ENCODE assay signal across 19 cellular contexts in the genomic region with DNA sequence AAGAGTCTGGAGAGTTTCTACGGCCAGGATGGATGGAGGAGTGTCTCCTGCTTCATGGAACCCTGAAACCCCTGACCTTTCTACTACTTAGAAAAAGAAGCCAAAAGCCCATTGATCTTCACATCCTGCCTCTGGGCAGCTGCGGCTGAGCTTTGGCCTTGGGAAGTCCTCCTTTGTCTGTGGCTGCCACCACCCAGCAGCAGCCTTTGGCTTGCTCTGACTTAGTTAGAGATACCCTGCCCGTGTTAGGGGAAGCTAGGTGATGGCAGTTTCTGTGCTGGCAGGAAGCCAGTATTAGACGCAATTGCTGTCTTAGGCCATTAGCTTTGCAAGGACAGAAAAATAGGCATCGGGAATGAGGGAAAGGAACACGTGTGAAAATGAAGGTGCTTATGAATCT. TPM values are rescaled to one million over a fixed set of nuclear protein-coding genes. Genes with fewer than 3 reads are reported as not detected.
A peak's percentile ranks its signal among the peaks of the same experiment; 100 is the strongest.
DNase-seq lines count a peak whose midpoint lies in the region; FAIRE-seq and TF ChIP-seq lines count a peak whose summit lies in the region.
"Had no signal": no experiment of that assay in that cellular context is flagged by ENCODE, and none has a peak within 500 bp of the region (broad histone marks: within the 10 kb centered on the region; RNA-seq: fewer than 3 reads in every experiment).

No MANE protein-coding gene starts in this region.

- no peak overlapping the region for H2AFZ ChIP-seq in endothelial cell of umbilical vein (ENCODE audit: low read depth, low read length)

- dilution Hi-C loops in endothelial cell of umbilical vein (cut with MboI; ENCODE audit: extremely low pct_ligation_motif_present, low sequenced_read_pairs) = no loop called here

- TF ChIP-seq POLR2A in endothelial cell of umbilical vein (IDR thresholded peaks at IDR 0.05; ENCODE audit: low read depth, low read length) = no peak

- H3K27ac ChIP-seq in endothelial cell of umbilical vein (ENCODE audit: insufficient read depth, low read depth, low read length) (no peak overlapping the region), colonic mucosa (no peak overlapping the region)
- H3K27ac ChIP-seq: heart right ventricle, psoas muscle, testis had no signal

- DNase-seq in NCI-H345 (lab: John Stamatoyannopoulos, UW) (peak; percentile 38), NCI-H345 treated with DMSO at 0.1 percent for 48 hours (lab: John Stamatoyannopoulos, UW; ENCODE audit: unreplicated experiment) (no peak), NCI-H69 (lab: John Stamatoyannopoulos, UW) (peak; percentile 28), endothelial cell of umbilical vein (ENCODE audit: low read depth, low spot score) (peak; percentile 8), retina (peak; percentile 13), RKO (ENCODE audit: low spot score) (no peak), NCI-H2029 (lab: John Stamatoyannopoulos, UW) (no peak), colonic mucosa (no peak)
- DNase-seq: activated CD4-positive, alpha-beta T cell treated with anti-CD3 and anti-CD28 coated beads for 1 hour; activated gamma-delta T cell treated with Interleukin-2 at 50 U/mL for 16 hours; endodermal cell; heart right ventricle; KBM-7; NCI-H226; nephron progenitor cell; psoas muscle; testis had no signal

- CTCF ChIA-PET in endothelial cell of umbilical vein (lab: Charles Lee) = interaction anchor here (0.9 to 2.6 kb wide), 3 partner anchors 47 to 772 kb away, joined by 3 to 15 read pairs (median 3); no protein-coding TSS in a partner anchor

- BruUV-seq in endothelial cell of umbilical vein (replicated peaks; lab: Mats Ljungman, UMichigan) = no TSS peak

- no peaks in the 10 kb centered on the region for H3K9me1 ChIP-seq in endothelial cell of umbilical vein (replicated peaks; ENCODE audit: control insufficient read depth, extremely low read depth, insufficient read depth, low read length)

- intact Hi-C loops in endothelial cell of umbilical vein (cut with micrococcal nuclease) (no loop called here), colonic mucosa (cut with DNase I) (no loop called here)

- POLR2A ChIA-PET in endothelial cell of umbilical vein (lab: Charles Lee) = no interaction called here

- H3K9ac ChIP-seq in endothelial cell of umbilical vein (replicated peaks; ENCODE audit: extremely low read depth, insufficient read depth, low read length) (no peak overlapping the region), colonic mucosa (ENCODE audit: low read depth in 2 of 2, low read length in 2 of 2) (no peak overlapping the region)

- H3K27me3 ChIP-seq in endothelial cell of umbilical vein (ENCODE audit: control insufficient read depth in 2 of 2, insufficient read depth in 2 of 2, low read length in 2 of 2) (no peaks in the 10 kb centered on the region), colonic mucosa (no peaks in the 10 kb centered on the region)
- H3K27me3 ChIP-seq: heart right ventricle, testis had no signal

- H3K4me3 ChIP-seq in endothelial cell of umbilical vein (replicated peaks in 1 of 3; ENCODE audit: insufficient read depth in 1 of 3, low read depth in 1 of 3, low read length in 3 of 3) (no peak overlapping the region), colonic mucosa (no peak overlapping the region)
- H3K4me3 ChIP-seq: heart right ventricle, psoas muscle, testis had no signal

- H3K9me3 ChIP-seq in endothelial cell of umbilical vein (replicated peaks; ENCODE audit: control insufficient read depth, insufficient read depth, low read length) (no peaks in the 10 kb centered on the region), colonic mucosa (no peaks in the 10 kb centered on the region)
- H3K9me3 ChIP-seq: heart right ventricle, psoas muscle, testis had no signal

- no peak for FAIRE-seq in endothelial cell of umbilical vein (lab: Jason Lieb, UNC)
- FAIRE-seq: GM12892, islet of Langerhans had no signal

- no peaks in the 10 kb centered on the region for H3K36me3 ChIP-seq in endothelial cell of umbilical vein (ENCODE audit: control insufficient read depth in 2 of 2, extremely low read depth in 1 of 2, insufficient read depth in 2 of 2, low read length in 2 of 2)
- no peaks in the 10 kb centered on the region for H3K36me3 ChIP-seq in colonic mucosa

- H3K4me2 ChIP-seq in endothelial cell of umbilical vein (ENCODE audit: insufficient read depth, low read length) = no peak overlapping the region

- no peaks in the 10 kb centered on the region for H4K20me1 ChIP-seq in endothelial cell of umbilical vein (replicated peaks; ENCODE audit: control insufficient read depth, extremely low read depth, insufficient read depth, low read length)

- H3K79me2 ChIP-seq in endothelial cell of umbilical vein (ENCODE audit: control insufficient read depth, insufficient read depth, low read length) = no peaks in the 10 kb centered on the region

- TF ChIP-seq CTCF in endothelial cell of umbilical vein (IDR thresholded peaks at IDR 0.05; ENCODE audit: extremely low read depth in 1 of 2, insufficient read depth in 1 of 2, low read depth in 1 of 2, low read length in 2 of 2) (no peak), colonic mucosa (IDR thresholded peaks at IDR 0.05) (no peak)

- peaks cover 8% of the 10 kb centered on the region for H3K4me1 ChIP-seq in endothelial cell of umbilical vein (ENCODE audit: control insufficient read depth, extremely low read depth, insufficient read depth, low read length)
- peaks cover 4% of the 10 kb centered on the region for H3K4me1 ChIP-seq in colonic mucosa

TF ChIP-seq in endothelial cell of umbilical vein, 7 proteins besides CTCF, POLR2A, EP300 and RAD21:
- TF ChIP-seq, protein P1, sequence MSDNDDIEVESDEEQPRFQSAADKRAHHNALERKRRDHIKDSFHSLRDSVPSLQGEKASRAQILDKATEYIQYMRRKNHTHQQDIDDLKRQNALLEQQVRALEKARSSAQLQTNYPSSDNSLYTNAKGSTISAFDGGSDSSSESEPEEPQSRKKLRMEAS (IDR thresholded peaks at IDR 0.05; ENCODE audit: insufficient read depth, insufficient read length) = no peak
- TF ChIP-seq EZH2 (IDR thresholded peaks at IDR 0.05; ENCODE audit: borderline replicate concordance, low read depth, low read length, severe bottlenecking) (no peak), FOS (IDR thresholded peaks at IDR 0.05; ENCODE audit: borderline replicate concordance, insufficient read depth, low read length) (no peak), GATA2 (IDR thresholded peaks at IDR 0.05; ENCODE audit: insufficient read depth, insufficient read length, low read depth, low read length) (no peak), JUN (IDR thresholded peaks at IDR 0.05; ENCODE audit: borderline replicate concordance, insufficient read depth, insufficient read length, low read depth) (no peak), MYC (IDR thresholded peaks at IDR 0.05; ENCODE audit: low read depth, low read length) (no peak), POLR2AphosphoS5 (IDR thresholded peaks at IDR 0.05; ENCODE audit: insufficient read depth, low read depth, low read length) (no peak)

RNA-seq across cellular contexts. Expression of a gene that starts 18.8 kb away (rescaled TPM):
- total RNA-seq in endothelial cell of umbilical vein = 24.6 and 28.8 TPM in 2 replicates
- polyA plus RNA-seq in endothelial cell of umbilical vein = 14.0 and 14.6 TPM in 2 replicates
- polyA plus RNA-seq in endothelial cell of umbilical vein (2011; cell fraction: cytosol; rRNA removed) = 7.7 and 8.3 TPM in 2 replicates
- 17.3 and 20.7 TPM in 2 replicates for polyA plus RNA-seq in endothelial cell of umbilical vein (2011; cell fraction: nucleus; rRNA removed)
- polyA plus RNA-seq in endothelial cell of umbilical vein (2012) = 9.5 and 14.2 TPM in 2 replicates
- 21.7 and 27.9 TPM in 2 replicates for polyA minus RNA-seq in endothelial cell of umbilical vein
- polyA minus RNA-seq in endothelial cell of umbilical vein (2011; cell fraction: cytosol; rRNA and poly(A)+ RNA removed) = not detected
- polyA minus RNA-seq in endothelial cell of umbilical vein (2011; cell fraction: nucleus; rRNA and poly(A)+ RNA removed) = 19.2 and 31.2 TPM in 2 replicates
- total RNA-seq in colonic mucosa = 1 to 10 TPM; 5.0 to 8.9 TPM

Comparison
In these comparisons a context has a peak if more than half of its experiments do, and no peak if none do; other contexts are left out.
1. DNase-seq: peak in NCI-H345 (single experiment), NCI-H69 (single experiment), endothelial cell of umbilical vein (single experiment) and retina (single experiment); none in NCI-H345 treated with DMSO at 0.1 percent for 48 hours (single experiment), RKO (single experiment), NCI-H2029 (single experiment) and colonic mucosa (single experiment).